14 cellular contexts compared by ENCODE assay signal in genomic region chrX:53186363-53186762, GRCh38. TPM values are rescaled to one million over a fixed set of nuclear protein-coding genes. Genes with fewer than 3 reads are reported as not detected.
A peak's percentile ranks its signal among the peaks of the same experiment; 100 is the strongest.
DNase-seq lines count a peak whose midpoint lies in the region; ATAC-seq and TF ChIP-seq lines count a peak whose summit lies in the region.
"Had no signal": no experiment of that assay in that cellular context is flagged by ENCODE, and none has a peak within 500 bp of the region (broad histone marks: within the 10 kb centered on the region; RNA-seq: fewer than 3 reads in every experiment).

No MANE protein-coding gene starts in this region.

- H3K27ac Mint-ChIP-seq in activated CD8-positive, alpha-beta T cell treated with anti-CD3 and anti-CD28 coated beads for 36 hours: no peak overlapping the region
- no peak overlapping the region for H3K27ac Mint-ChIP-seq in activated CD8-positive, alpha-beta T cell treated with anti-CD3 and anti-CD28 coated beads, Interleukin-2, amount 10 ng/mL, durations not matched to agents 7 days and 5 days

- ATAC-seq in activated CD8-positive, alpha-beta T cell treated with anti-CD3 and anti-CD28 coated beads for 36 hours: peak; percentile 61
- ATAC-seq in activated CD8-positive, alpha-beta T cell treated with anti-CD3 and anti-CD28 coated beads, Interleukin-2, amount 10 ng/mL, durations not matched to agents 7 days and 5 days: no peak
- ATAC-seq in RWPE2 (ENCODE audit: low read depth): peak; percentile 93
- peak; percentile 97 for ATAC-seq in foreskin keratinocyte
- no peak for ATAC-seq in GM18502 (IDR thresholded peaks at IDR 0.05; ENCODE audit: poor library complexity, unreplicated experiment)

- H3K36me3 Mint-ChIP-seq in activated CD8-positive, alpha-beta T cell treated with anti-CD3 and anti-CD28 coated beads for 36 hours (ENCODE audit: low read depth): no peaks in the 10 kb centered on the region
- H3K36me3 Mint-ChIP-seq in activated CD8-positive, alpha-beta T cell treated with anti-CD3 and anti-CD28 coated beads, Interleukin-2, amount 10 ng/mL, durations not matched to agents 7 days and 5 days (ENCODE audit: low read depth): no peaks in the 10 kb centered on the region

- no peak overlapping the region for H3K4me3 ChIP-seq in RWPE2 (ENCODE audit: severe bottlenecking)
- H3K4me3 ChIP-seq: prostate gland, SJSA1, tibial artery had no signal

- intact Hi-C loops in activated CD8-positive, alpha-beta T cell treated with anti-CD3 and anti-CD28 coated beads for 36 hours (cut with micrococcal nuclease): no loop called here

- CTCF ChIA-PET in activated CD8-positive, alpha-beta T cell treated with anti-CD3 and anti-CD28 coated beads for 36 hours (lab: Charles Lee): interaction anchor here (1.3 kb wide), 1 partner anchor 97 kb away, joined by 3 read pairs; no protein-coding TSS in a partner anchor
- CTCF ChIA-PET in activated CD8-positive, alpha-beta T cell treated with anti-CD3 and anti-CD28 coated beads, Interleukin-2, amount 10 ng/mL, durations not matched to agents 7 days and 5 days (lab: Charles Lee): no interaction called here

- H3K27me3 Mint-ChIP-seq in activated CD8-positive, alpha-beta T cell treated with anti-CD3 and anti-CD28 coated beads for 36 hours: no peaks in the 10 kb centered on the region
- no peaks in the 10 kb centered on the region for H3K27me3 Mint-ChIP-seq in activated CD8-positive, alpha-beta T cell treated with anti-CD3 and anti-CD28 coated beads, Interleukin-2, amount 10 ng/mL, durations not matched to agents 7 days and 5 days (ENCODE audit: low read depth)

- peaks cover 19% of the 10 kb centered on the region for H3K4me1 Mint-ChIP-seq in activated CD8-positive, alpha-beta T cell treated with anti-CD3 and anti-CD28 coated beads for 36 hours (ENCODE audit: low read depth)
- peaks cover 6% of the 10 kb centered on the region for H3K4me1 Mint-ChIP-seq in activated CD8-positive, alpha-beta T cell treated with anti-CD3 and anti-CD28 coated beads, Interleukin-2, amount 10 ng/mL, durations not matched to agents 7 days and 5 days (ENCODE audit: low read depth)

- no peaks in the 10 kb centered on the region for H3K36me3 ChIP-seq in RWPE2 (ENCODE audit: low read depth)
- H3K36me3 ChIP-seq: prostate gland, SJSA1 had no signal

- no peaks in the 10 kb centered on the region for H3K9me3 ChIP-seq in RWPE2 (ENCODE audit: severe bottlenecking)
- H3K9me3 ChIP-seq: prostate gland, SJSA1, tibial artery had no signal

- H3K4me1 ChIP-seq in RWPE2 (ENCODE audit: insufficient read depth, poor library complexity, severe bottlenecking) (no peaks in the 10 kb centered on the region), foreskin keratinocyte (peaks cover 4% of the 10 kb centered on the region)
- H3K4me1 ChIP-seq: prostate gland, SJSA1, tibial artery had no signal

- TF ChIP-seq CTCF in activated CD8-positive, alpha-beta T cell treated with anti-CD3 and anti-CD28 coated beads for 36 hours (IDR thresholded peaks at IDR 0.05): no peak
- TF ChIP-seq CTCF in RWPE2 (IDR thresholded peaks at IDR 0.05; ENCODE audit: poor library complexity, severe bottlenecking) (no peak), foreskin keratinocyte (conservative IDR thresholded peaks at IDR 0.05) (no peak)

- POLR2A ChIA-PET in activated CD8-positive, alpha-beta T cell treated with anti-CD3 and anti-CD28 coated beads for 36 hours (lab: Charles Lee): interaction anchor here (1.0 kb wide), 1 partner anchor 12 kb away, joined by 3 read pairs; no protein-coding TSS in a partner anchor
- POLR2A ChIA-PET in activated CD8-positive, alpha-beta T cell treated with anti-CD3 and anti-CD28 coated beads, Interleukin-2, amount 10 ng/mL, durations not matched to agents 7 days and 5 days (lab: Charles Lee): no interaction called here

- H3K9me3 Mint-ChIP-seq in activated CD8-positive, alpha-beta T cell treated with anti-CD3 and anti-CD28 coated beads for 36 hours: no peaks in the 10 kb centered on the region
- H3K9me3 Mint-ChIP-seq in activated CD8-positive, alpha-beta T cell treated with anti-CD3 and anti-CD28 coated beads, Interleukin-2, amount 10 ng/mL, durations not matched to agents 7 days and 5 days (ENCODE audit: insufficient read depth): no peaks in the 10 kb centered on the region

- peak; percentile 27 for DNase-seq in activated CD8-positive, alpha-beta T cell treated with anti-CD3 and anti-CD28 coated beads for 36 hours
- no peak for DNase-seq in activated CD8-positive, alpha-beta T cell treated with anti-CD3 and anti-CD28 coated beads, Interleukin-2, amount 10 ng/mL, durations not matched to agents 7 days and 5 days
- no peak for DNase-seq in RWPE2 (ENCODE audit: low spot score)
- DNase-seq in foreskin keratinocyte: peak; percentile 79 to 89
- peak; percentile 1 to 6 for DNase-seq in stimulated activated CD8-positive, alpha-beta memory T cell treated with anti-CD3 and anti-CD28 coated beads, Interleukin-7, amount 100 ng/mL, for 4 hours (ENCODE audit: low read depth in 2 of 2)
- DNase-seq in SW 1271 (lab: John Stamatoyannopoulos, UW): no peak
- DNase-seq in cerebellar nuclear complex (lab: John Stamatoyannopoulos, UW): no peak
- DNase-seq: effector CD4-positive, alpha-beta T cell; hippocampal formation; NCI-H1092 treated with DMSO at 0.1 percent for 48 hours; tibial artery had no signal

- H3K27me3 ChIP-seq in RWPE2 (ENCODE audit: insufficient read depth, poor library complexity, severe bottlenecking) (no peaks in the 10 kb centered on the region), foreskin keratinocyte (no peaks in the 10 kb centered on the region)
- H3K27me3 ChIP-seq: SJSA1, tibial artery had no signal

- H3K27ac ChIP-seq in RWPE2 (ENCODE audit: poor library complexity, severe bottlenecking) (no peak overlapping the region), foreskin keratinocyte (no peak overlapping the region)
- H3K27ac ChIP-seq: prostate gland, SJSA1, tibial artery had no signal

- no peak overlapping the region for H3K4me3 Mint-ChIP-seq in activated CD8-positive, alpha-beta T cell treated with anti-CD3 and anti-CD28 coated beads for 36 hours
- no peak overlapping the region for H3K4me3 Mint-ChIP-seq in activated CD8-positive, alpha-beta T cell treated with anti-CD3 and anti-CD28 coated beads, Interleukin-2, amount 10 ng/mL, durations not matched to agents 7 days and 5 days

RNA-seq across cellular contexts. Expression of gene KDM5C, which starts 38.6 kb away (rescaled TPM):
- total RNA-seq in activated CD8-positive, alpha-beta T cell treated with anti-CD3 and anti-CD28 coated beads for 36 hours: 10 to 100 TPM; 94.3 to 99.4 TPM
- total RNA-seq in activated CD8-positive, alpha-beta T cell treated with anti-CD3 and anti-CD28 coated beads, Interleukin-2, amount 10 ng/mL, durations not matched to agents 7 days and 5 days: 10 to 100 TPM; 81.8 to 84.4 TPM
- total RNA-seq in foreskin keratinocyte: 40.2 and 49.2 TPM in 2 replicates
- polyA plus RNA-seq in foreskin keratinocyte: 13.5 TPM in 2 replicates

Comparison
In these comparisons a context has a peak if more than half of its experiments do, and no peak if none do; other contexts are left out.
1. ATAC-seq: peak in activated CD8-positive, alpha-beta T cell treated with anti-CD3 and anti-CD28 coated beads for 36 hours (single experiment), RWPE2 (single experiment) and foreskin keratinocyte (single experiment); none in activated CD8-positive, alpha-beta T cell treated with anti-CD3 and anti-CD28 coated beads, Interleukin-2, amount 10 ng/mL, durations not matched to agents 7 days and 5 days (single experiment) and GM18502 (single experiment).
2. DNase-seq: peak in activated CD8-positive, alpha-beta T cell treated with anti-CD3 and anti-CD28 coated beads for 36 hours (single experiment), foreskin keratinocyte (2 of 2) and stimulated activated CD8-positive, alpha-beta memory T cell treated with anti-CD3 and anti-CD28 coated beads, Interleukin-7, amount 100 ng/mL, for 4 hours (2 of 2); none in activated CD8-positive, alpha-beta T cell treated with anti-CD3 and anti-CD28 coated beads, Interleukin-2, amount 10 ng/mL, durations not matched to agents 7 days and 5 days (single experiment), RWPE2 (single experiment), SW 1271 (0 of 2) and cerebellar nuclear complex (0 of 2).